Comparison of ENCODE assay signal across 1 cellular context in genomic region chr11:47766363-47767227, GRCh38.
TF ChIP-seq lines count a peak whose summit lies in the region.

No MANE protein-coding gene starts in this region.

TF ChIP-seq in GM12878, 131 proteins besides CTCF, POLR2A, EP300 and RAD21 (continued from another document and continues in another):
- TF ChIP-seq IRF5 (IDR thresholded peaks at IDR 0.05; ENCODE audit: borderline replicate concordance): no peak
- TF ChIP-seq PRDM15 (CRISPR knock-in tag; IDR thresholded peaks at IDR 0.05): no peak
- TF ChIP-seq EZH2 (IDR thresholded peaks at IDR 0.05; ENCODE audit: borderline replicate concordance, control insufficient read depth, low read depth, low read length): no peak
- TF ChIP-seq NRF1 (conservative IDR thresholded peaks at IDR 0.05; ENCODE audit: low read depth, low read length): no peak
- TF ChIP-seq RFX5 (IDR thresholded peaks at IDR 0.05; ENCODE audit: low read depth, low read length): no peak
- no peak for TF ChIP-seq SMAD1 (IDR thresholded peaks at IDR 0.05; ENCODE audit: low read depth, partially characterized antibody)
- TF ChIP-seq ZBTB4 (CRISPR knock-in tag; IDR thresholded peaks at IDR 0.05): no peak
- no peak for TF ChIP-seq SREBF1 (IDR thresholded peaks at IDR 0.05; ENCODE audit: low read length)
- no peak for TF ChIP-seq BRCA1 (IDR thresholded peaks at IDR 0.05; ENCODE audit: low read depth, low read length)
- no peak for TF ChIP-seq NR2C1 (IDR thresholded peaks at IDR 0.05)
- no peak for TF ChIP-seq TARDBP (IDR thresholded peaks at IDR 0.05; ENCODE audit: borderline replicate concordance)
- no peak for TF ChIP-seq NFIC (IDR thresholded peaks at IDR 0.05; ENCODE audit: low read depth, low read length)
- no peak for TF ChIP-seq POU2F2 (IDR thresholded peaks at IDR 0.05; ENCODE audit: borderline replicate concordance, low read depth, low read length)
- TF ChIP-seq SMAD5 (IDR thresholded peaks at IDR 0.05; ENCODE audit: low read depth): peak; percentile 22; the same call in 1 of the 2 replicates
- TF ChIP-seq ESRRA (IDR thresholded peaks at IDR 0.05; ENCODE audit: low read length): no peak
- no peak for TF ChIP-seq CHD2 (IDR thresholded peaks at IDR 0.05; ENCODE audit: borderline replicate concordance, low read depth, low read length)
- TF ChIP-seq NFYA (IDR thresholded peaks at IDR 0.05; ENCODE audit: borderline replicate concordance, low read depth, low read length): no peak
- no peak for TF ChIP-seq PAX8 (IDR thresholded peaks at IDR 0.05)
- TF ChIP-seq ATF3 (IDR thresholded peaks at IDR 0.05; ENCODE audit: borderline replicate concordance, extremely low read depth, low read depth, low read length): no peak
- no peak for TF ChIP-seq ZBTB40 (IDR thresholded peaks at IDR 0.05; ENCODE audit: borderline replicate concordance)
- peak; percentile 79; the same call in 1 of the 2 replicates for TF ChIP-seq BACH1 (IDR thresholded peaks at IDR 0.05; ENCODE audit: borderline replicate concordance)
- TF ChIP-seq GABPA (IDR thresholded peaks at IDR 0.05; ENCODE audit: low read depth): no peak
- TF ChIP-seq SPI1 (IDR thresholded peaks at IDR 0.05; ENCODE audit: borderline replicate concordance, insufficient read depth, low read depth, low read length): no peak
- TF ChIP-seq ZNF687 (IDR thresholded peaks at IDR 0.05): peak; percentile 76
- TF ChIP-seq PBX3 (IDR thresholded peaks at IDR 0.05; ENCODE audit: insufficient replicate concordance, low read depth, low read length): no peak
- no peak for TF ChIP-seq CUX1 (IDR thresholded peaks at IDR 0.05; ENCODE audit: insufficient replicate concordance, low read depth, low read length)
- no peak for TF ChIP-seq HDAC2 (IDR thresholded peaks at IDR 0.05)
- TF ChIP-seq MAX (IDR thresholded peaks at IDR 0.05; ENCODE audit: low read depth, low read length): peak; percentile 41; the same call in 1 of the 2 replicates
- no peak for TF ChIP-seq ZNF24 (IDR thresholded peaks at IDR 0.05)
- TF ChIP-seq HDGF (IDR thresholded peaks at IDR 0.05): no peak
- no peak for TF ChIP-seq TCF3 (IDR thresholded peaks at IDR 0.05; ENCODE audit: borderline replicate concordance, insufficient read depth, low read depth, low read length)
- TF ChIP-seq YBX1 (IDR thresholded peaks at IDR 0.05): no peak
- TF ChIP-seq ASH2L (IDR thresholded peaks at IDR 0.05; ENCODE audit: borderline replicate concordance, low read depth): 0 out of 2 replicates have a peak, but pooled peaks have one; percentile 49
